Comparison of ENCODE assay signal across 23 cellular contexts in genomic region chr6:97864366-97864765, GRCh38.
"Had no signal": no experiment of that assay in that cellular context is flagged by ENCODE, and none has a peak within 500 bp of the region (broad histone marks: within the 10 kb centered on the region; RNA-seq: fewer than 3 reads in every experiment).

No MANE protein-coding gene starts in this region.

- H3K9me3 Mint-ChIP-seq: dendritic cell treated with granulocyte-macrophage colony-stimulating factor and Interleukin-4, amounts not matched to agents 40 ng/mL and 50 ng/mL, for 4 days; mesothelial cell of epicardium had no signal

- H3K27me3 ChIP-seq: colonic mucosa, esophagus squamous epithelium, gastrocnemius medialis, heart right ventricle, left lung had no signal

- H3K27ac ChIP-seq: colonic mucosa, esophagus squamous epithelium, gastrocnemius medialis, heart right ventricle, left lung, lower lobe of right lung had no signal

- DNase-seq: colonic mucosa; cortex of kidney; effector CD8-positive, alpha-beta T cell; effector memory CD8-positive, alpha-beta T cell; endodermal cell; erythroblast; esophagus squamous epithelium; foreskin melanocyte; gastrocnemius medialis; glutamatergic neuron; head of caudate nucleus; heart right ventricle; hippocampal formation; left cardiac atrium; left lung; left ventricle myocardium superior; lower lobe of right lung; mesenchymal stem cell; mucosa of descending colon had no signal

- FAIRE-seq: endometrium, keratinocyte had no signal

- H3K4me3 Mint-ChIP-seq: dendritic cell treated with granulocyte-macrophage colony-stimulating factor and Interleukin-4, amounts not matched to agents 40 ng/mL and 50 ng/mL, for 4 days; effector memory CD8-positive, alpha-beta T cell; endodermal cell; mesothelial cell of epicardium had no signal

- H3K4me3 ChIP-seq: colonic mucosa, esophagus squamous epithelium, gastrocnemius medialis, heart right ventricle, left lung, lower lobe of right lung, mucosa of descending colon had no signal

- H3K9me3 ChIP-seq: colonic mucosa, esophagus squamous epithelium, gastrocnemius medialis, left lung, lower lobe of right lung, mucosa of descending colon had no signal

- H3K4me1 ChIP-seq: colonic mucosa, esophagus squamous epithelium, gastrocnemius medialis, heart right ventricle, left lung, lower lobe of right lung had no signal

- H3K36me3 ChIP-seq: colonic mucosa, esophagus squamous epithelium, gastrocnemius medialis, heart right ventricle, left lung, lower lobe of right lung had no signal

- H3K27ac Mint-ChIP-seq: dendritic cell treated with granulocyte-macrophage colony-stimulating factor and Interleukin-4, amounts not matched to agents 40 ng/mL and 50 ng/mL, for 4 days; effector memory CD8-positive, alpha-beta T cell; endodermal cell; mesothelial cell of epicardium had no signal

- H3K27me3 Mint-ChIP-seq: dendritic cell treated with granulocyte-macrophage colony-stimulating factor and Interleukin-4, amounts not matched to agents 40 ng/mL and 50 ng/mL, for 4 days; effector memory CD8-positive, alpha-beta T cell had no signal

- H3K36me3 Mint-ChIP-seq: mesothelial cell of epicardium had no signal
